23 cellular contexts compared by ENCODE assay signal in the genomic region with DNA sequence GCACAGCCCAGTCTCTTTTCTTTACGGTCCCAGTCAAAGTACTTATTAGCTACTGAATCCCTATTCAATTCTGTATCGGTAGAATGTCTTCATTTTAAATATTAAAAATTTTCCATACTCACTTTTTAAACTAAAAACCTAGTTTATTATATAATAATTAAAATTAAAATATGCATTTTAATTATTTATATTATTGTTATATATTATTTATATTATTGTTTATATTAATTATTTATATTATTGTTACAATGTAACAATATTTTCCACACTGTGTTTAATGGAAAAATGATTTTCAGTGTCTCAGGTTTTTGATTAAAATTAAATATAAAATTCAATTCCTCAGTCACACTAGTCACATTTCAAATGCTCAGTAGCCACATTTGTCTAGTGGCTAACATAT.
"Had no signal": no experiment of that assay in that cellular context is flagged by ENCODE, and none has a peak within 500 bp of the region (broad histone marks: within the 10 kb centered on the region; RNA-seq: fewer than 3 reads in every experiment).

No MANE protein-coding gene starts in this region.

- H3K4me1 ChIP-seq: esophagus squamous epithelium, vagina had no signal

- FAIRE-seq: keratinocyte had no signal

- H3K36me3 Mint-ChIP-seq: memory B cell; natural killer cell; stimulated activated effector memory CD8-positive, alpha-beta T cell treated with anti-CD3 and anti-CD28 coated beads, Interleukin-12 subunit alpha, Interleukin-12 subunit beta, amount 100 ng/mL, for 72 hours had no signal

- H3K27me3 Mint-ChIP-seq: memory B cell had no signal

- H3K27ac Mint-ChIP-seq: memory B cell; natural killer cell; stimulated activated effector memory CD8-positive, alpha-beta T cell treated with anti-CD3 and anti-CD28 coated beads, Interleukin-12 subunit alpha, Interleukin-12 subunit beta, amount 100 ng/mL, for 72 hours had no signal

- H3K4me3 ChIP-seq: coronary artery, esophagus squamous epithelium, lung, ovary, stomach, thyroid gland, vagina had no signal

- H3K9me3 ChIP-seq: esophagus squamous epithelium, ovary, stomach, thyroid gland, vagina had no signal

- H3K27ac ChIP-seq: coronary artery, esophagus squamous epithelium, ovary, stomach, thyroid gland, vagina had no signal

- H3K27me3 ChIP-seq: esophagus squamous epithelium, stomach, thyroid gland, vagina had no signal

- H3K36me3 ChIP-seq: esophagus squamous epithelium, ovary, stomach, thyroid gland, vagina had no signal

- H3K9me3 Mint-ChIP-seq: memory B cell; natural killer cell; stimulated activated effector memory CD8-positive, alpha-beta T cell treated with anti-CD3 and anti-CD28 coated beads, Interleukin-12 subunit alpha, Interleukin-12 subunit beta, amount 100 ng/mL, for 72 hours had no signal

- ATAC-seq: left lobe of liver; natural killer cell; sciatic nerve; stimulated activated effector memory CD8-positive, alpha-beta T cell treated with anti-CD3 and anti-CD28 coated beads, Interleukin-12 subunit alpha, Interleukin-12 subunit beta, amount 100 ng/mL, for 72 hours had no signal

- DNase-seq: dermis blood vessel endothelial cell; effector memory CD4-positive, alpha-beta T cell; erythroblast; esophagus squamous epithelium; foreskin melanocyte; head of caudate nucleus; natural killer cell; occipital lobe; ovary; stimulated activated CD4-positive, alpha-beta T cell treated with anti-CD3 and anti-CD28 coated beads, Interleukin-2, amount 100 ng/mL, for 24 hours; stimulated activated CD4-positive, alpha-beta T cell treated with anti-CD3 and anti-CD28 coated beads, Interleukin-4, amount 100 ng/mL, for 24 hours; stimulated activated naive CD4-positive, alpha-beta T cell treated with Interleukin-2 at 50 U/mL for 16 hours; stomach; thyroid gland; trophoblast cell had no signal

- H3K4me3 Mint-ChIP-seq: memory B cell; natural killer cell; stimulated activated effector memory CD8-positive, alpha-beta T cell treated with anti-CD3 and anti-CD28 coated beads, Interleukin-12 subunit alpha, Interleukin-12 subunit beta, amount 100 ng/mL, for 72 hours had no signal
